ENCODE assay signal across 1 cellular context in genomic region chr9:5437254-5438216, GRCh38.
TF ChIP-seq lines count a peak whose summit lies in the region.

A gene with protein sequence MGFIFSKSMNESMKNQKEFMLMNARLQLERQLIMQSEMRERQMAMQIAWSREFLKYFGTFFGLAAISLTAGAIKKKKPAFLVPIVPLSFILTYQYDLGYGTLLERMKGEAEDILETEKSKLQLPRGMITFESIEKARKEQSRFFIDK (minus strand): TSS chr9:5437925. CDS start chr9:5431977, 5,948 bp downstream.

TF ChIP-seq in HepG2, 621 proteins besides CTCF, POLR2A, EP300 and RAD21 (continued from another document and continues in another):
- TF ChIP-seq DBP (CRISPR knock-in tag; IDR thresholded peaks at IDR 0.05; ENCODE audit: not compliant biosample characterization) (no peak), BCL6 (CRISPR knock-in tag; IDR thresholded peaks at IDR 0.05) (no peak), ETV6 (CRISPR knock-in tag; conservative IDR thresholded peaks at IDR 0.05) (no peak), PAXIP1 (CRISPR knock-in tag; conservative IDR thresholded peaks at IDR 0.05) (peak; percentile 53; the same call in 1 of the 2 replicates), MEF2D (CRISPR knock-in tag; IDR thresholded peaks at IDR 0.05) (peak; percentile 79; the same call in 1 of the 2 replicates), SOX13 (IDR thresholded peaks at IDR 0.05) (no peak), SOX13 (CRISPR knock-in tag; conservative IDR thresholded peaks at IDR 0.05 in 1 of 2, IDR thresholded peaks at IDR 0.05 in 1 of 2) (peak in 1 of 2 experiments; percentile 46; a peak in 1 of 4 replicates), ZFP36L2 (CRISPR knock-in tag; IDR thresholded peaks at IDR 0.05) (no peak), SMAD3 (CRISPR knock-in tag; IDR thresholded peaks at IDR 0.05) (peak; percentile 19; the same call in 1 of the 2 replicates), SATB2 (CRISPR knock-in tag; IDR thresholded peaks at IDR 0.05) (0 out of 2 replicates have a peak, but pooled peaks have one; percentile 73), ZNF652 (CRISPR knock-in tag; IDR thresholded peaks at IDR 0.05; ENCODE audit: borderline replicate concordance, low read depth) (no peak), CCAR2 (optimal IDR thresholded peaks at IDR 0.05; ENCODE audit: low read depth, low read length) (no peak), ZNF24 (IDR thresholded peaks at IDR 0.05) (no peak), HDAC1 (CRISPR knock-in tag; IDR thresholded peaks at IDR 0.05) (peak; percentile 84), SKI (IDR thresholded peaks at IDR 0.05; ENCODE audit: partially characterized antibody) (peak; percentile 18), ZNF326 (CRISPR knock-in tag; IDR thresholded peaks at IDR 0.05; ENCODE audit: borderline replicate concordance) (no peak), ZNF382 (CRISPR knock-in tag; IDR thresholded peaks at IDR 0.05; ENCODE audit: borderline replicate concordance) (no peak), FOSL2 (CRISPR knock-in tag; IDR thresholded peaks at IDR 0.05) (peak; percentile 54), ZNF331 (CRISPR knock-in tag; IDR thresholded peaks at IDR 0.05) (peak; percentile 50; the same call in 1 of the 2 replicates), EEA1 (CRISPR knock-in tag; IDR thresholded peaks at IDR 0.05; ENCODE audit: borderline replicate concordance) (peak; percentile 21; the same call in 1 of the 2 replicates), FOXO1 (CRISPR knock-in tag; IDR thresholded peaks at IDR 0.05) (no peak), ZBTB25 (CRISPR knock-in tag; IDR thresholded peaks at IDR 0.05) (peak; percentile 88; the same call in 1 of the 2 replicates), ZNF232 (CRISPR knock-in tag; IDR thresholded peaks at IDR 0.05; ENCODE audit: borderline replicate concordance) (0 out of 2 replicates have a peak, but pooled peaks have one; percentile 30), U2AF1 (optimal IDR thresholded peaks at IDR 0.05; ENCODE audit: low read depth, low read length) (no peak), YY1 (IDR thresholded peaks at IDR 0.05; ENCODE audit: insufficient read depth, insufficient replicate concordance, low read depth, low read length) (peak; percentile 81), ZNF256 (CRISPR knock-in tag; conservative IDR thresholded peaks at IDR 0.05) (0 out of 2 replicates have a peak, but pooled peaks have one; percentile 64), KDM1A (CRISPR knock-in tag; IDR thresholded peaks at IDR 0.05) (no peak), ZNF253 (CRISPR knock-in tag; IDR thresholded peaks at IDR 0.05; ENCODE audit: borderline replicate concordance) (peak; percentile 80; the same call in 1 of the 2 replicates), ZNF33B (CRISPR knock-in tag; IDR thresholded peaks at IDR 0.05) (no peak), ZNF18 (CRISPR knock-in tag; IDR thresholded peaks at IDR 0.05; ENCODE audit: insufficient replicate concordance) (no peak), ZNF251 (CRISPR knock-in tag; IDR thresholded peaks at IDR 0.05) (no peak), POLR2AphosphoS5 (IDR thresholded peaks at IDR 0.05; ENCODE audit: low read depth, low read length) (peak; percentile 78), ZFY (CRISPR knock-in tag; IDR thresholded peaks at IDR 0.05) (peak; percentile 98), HNRNPK (IDR thresholded peaks at IDR 0.05; ENCODE audit: low read depth, low read length, poor library complexity, severe bottlenecking) (no peak), ATF7 (IDR thresholded peaks at IDR 0.05) (no peak), ATF7 (CRISPR knock-in tag; IDR thresholded peaks at IDR 0.05) (no peak), NCOR1 (IDR thresholded peaks at IDR 0.05; ENCODE audit: borderline replicate concordance, low read length) (no peak; the same call in 1 of the 2 replicates), ZNF724P (CRISPR knock-in tag; IDR thresholded peaks at IDR 0.05; ENCODE audit: borderline replicate concordance) (peak; percentile 57; the same call in 1 of the 2 replicates), SMC3 (IDR thresholded peaks at IDR 0.05; ENCODE audit: low read length) (no peak), HDAC2 (CRISPR knock-in tag; IDR thresholded peaks at IDR 0.05) (peak; percentile 50; the same call in 1 of the 2 replicates), RNF2 (conservative IDR thresholded peaks at IDR 0.05; ENCODE audit: low read depth) (peak; percentile 81), SCMH1 (CRISPR knock-in tag; IDR thresholded peaks at IDR 0.05; ENCODE audit: borderline replicate concordance) (no peak), TFDP1 (CRISPR knock-in tag; IDR thresholded peaks at IDR 0.05; ENCODE audit: borderline replicate concordance) (peak; percentile 75; the same call in 1 of the 2 replicates), MTF2 (CRISPR knock-in tag; IDR thresholded peaks at IDR 0.05; ENCODE audit: borderline replicate concordance) (peak; percentile 55; the same call in 1 of the 2 replicates), ZNF121 (CRISPR knock-in tag; IDR thresholded peaks at IDR 0.05) (peak; percentile 23; the same call in 1 of the 2 replicates), ADNP (CRISPR knock-in tag; IDR thresholded peaks at IDR 0.05) (no peak), ZNF788 (CRISPR knock-in tag; IDR thresholded peaks at IDR 0.05; ENCODE audit: borderline replicate concordance) (peak; percentile 86; the same call in 1 of the 2 replicates), ZNF343 (CRISPR knock-in tag; IDR thresholded peaks at IDR 0.05) (peak; percentile 60; the same call in 1 of the 2 replicates), KLF15 (CRISPR knock-in tag; IDR thresholded peaks at IDR 0.05; ENCODE audit: borderline replicate concordance) (no peak), STAG1 (CRISPR knock-in tag; IDR thresholded peaks at IDR 0.05) (peak; percentile 19; the same call in 1 of the 2 replicates), ETS1 (CRISPR knock-in tag; IDR thresholded peaks at IDR 0.05) (peak; percentile 47; the same call in 1 of the 2 replicates)
- TF ChIP-seq, protein P1, sequence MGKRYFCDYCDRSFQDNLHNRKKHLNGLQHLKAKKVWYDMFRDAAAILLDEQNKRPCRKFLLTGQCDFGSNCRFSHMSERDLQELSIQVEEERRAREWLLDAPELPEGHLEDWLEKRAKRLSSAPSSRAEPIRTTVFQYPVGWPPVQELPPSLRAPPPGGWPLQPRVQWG (CRISPR knock-in tag; IDR thresholded peaks at IDR 0.05; ENCODE audit: borderline replicate concordance, low read depth), result no peak
- TF ChIP-seq, protein P2, sequence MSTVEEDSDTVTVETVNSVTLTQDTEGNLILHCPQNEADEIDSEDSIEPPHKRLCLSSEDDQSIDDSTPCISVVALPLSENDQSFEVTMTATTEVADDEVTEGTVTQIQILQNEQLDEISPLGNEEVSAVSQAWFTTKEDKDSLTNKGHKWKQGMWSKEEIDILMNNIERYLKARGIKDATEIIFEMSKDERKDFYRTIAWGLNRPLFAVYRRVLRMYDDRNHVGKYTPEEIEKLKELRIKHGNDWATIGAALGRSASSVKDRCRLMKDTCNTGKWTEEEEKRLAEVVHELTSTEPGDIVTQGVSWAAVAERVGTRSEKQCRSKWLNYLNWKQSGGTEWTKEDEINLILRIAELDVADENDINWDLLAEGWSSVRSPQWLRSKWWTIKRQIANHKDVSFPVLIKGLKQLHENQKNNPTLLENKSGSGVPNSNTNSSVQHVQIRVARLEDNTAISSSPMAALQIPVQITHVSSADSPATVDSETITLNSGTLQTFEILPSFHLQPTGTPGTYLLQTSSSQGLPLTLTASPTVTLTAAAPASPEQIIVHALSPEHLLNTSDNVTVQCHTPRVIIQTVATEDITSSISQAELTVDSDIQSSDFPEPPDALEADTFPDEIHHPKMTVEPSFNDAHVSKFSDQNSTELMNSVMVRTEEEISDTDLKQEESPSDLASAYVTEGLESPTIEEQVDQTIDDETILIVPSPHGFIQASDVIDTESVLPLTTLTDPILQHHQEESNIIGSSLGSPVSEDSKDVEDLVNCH (CRISPR knock-in tag; IDR thresholded peaks at IDR 0.05), result 0 out of 2 replicates have a peak, but pooled peaks have one; percentile 25
- TF ChIP-seq, protein P3, sequence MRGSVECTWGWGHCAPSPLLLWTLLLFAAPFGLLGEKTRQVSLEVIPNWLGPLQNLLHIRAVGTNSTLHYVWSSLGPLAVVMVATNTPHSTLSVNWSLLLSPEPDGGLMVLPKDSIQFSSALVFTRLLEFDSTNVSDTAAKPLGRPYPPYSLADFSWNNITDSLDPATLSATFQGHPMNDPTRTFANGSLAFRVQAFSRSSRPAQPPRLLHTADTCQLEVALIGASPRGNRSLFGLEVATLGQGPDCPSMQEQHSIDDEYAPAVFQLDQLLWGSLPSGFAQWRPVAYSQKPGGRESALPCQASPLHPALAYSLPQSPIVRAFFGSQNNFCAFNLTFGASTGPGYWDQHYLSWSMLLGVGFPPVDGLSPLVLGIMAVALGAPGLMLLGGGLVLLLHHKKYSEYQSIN (CRISPR knock-in tag; IDR thresholded peaks at IDR 0.05; ENCODE audit: borderline replicate concordance), result no peak
- TF ChIP-seq, protein P4, sequence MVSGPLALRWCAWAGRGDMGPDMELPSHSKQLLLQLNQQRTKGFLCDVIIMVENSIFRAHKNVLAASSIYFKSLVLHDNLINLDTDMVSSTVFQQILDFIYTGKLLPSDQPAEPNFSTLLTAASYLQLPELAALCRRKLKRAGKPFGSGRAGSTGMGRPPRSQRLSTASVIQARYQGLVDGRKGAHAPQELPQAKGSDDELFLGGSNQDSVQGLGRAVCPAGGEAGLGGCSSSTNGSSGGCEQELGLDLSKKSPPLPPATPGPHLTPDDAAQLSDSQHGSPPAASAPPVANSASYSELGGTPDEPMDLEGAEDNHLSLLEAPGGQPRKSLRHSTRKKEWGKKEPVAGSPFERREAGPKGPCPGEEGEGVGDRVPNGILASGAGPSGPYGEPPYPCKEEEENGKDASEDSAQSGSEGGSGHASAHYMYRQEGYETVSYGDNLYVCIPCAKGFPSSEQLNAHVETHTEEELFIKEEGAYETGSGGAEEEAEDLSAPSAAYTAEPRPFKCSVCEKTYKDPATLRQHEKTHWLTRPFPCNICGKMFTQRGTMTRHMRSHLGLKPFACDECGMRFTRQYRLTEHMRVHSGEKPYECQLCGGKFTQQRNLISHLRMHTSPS (CRISPR knock-in tag; IDR thresholded peaks at IDR 0.05; ENCODE audit: low read depth), result no peak
